Comparison of ENCODE assay signal across 8 cellular contexts in the genomic region with DNA sequence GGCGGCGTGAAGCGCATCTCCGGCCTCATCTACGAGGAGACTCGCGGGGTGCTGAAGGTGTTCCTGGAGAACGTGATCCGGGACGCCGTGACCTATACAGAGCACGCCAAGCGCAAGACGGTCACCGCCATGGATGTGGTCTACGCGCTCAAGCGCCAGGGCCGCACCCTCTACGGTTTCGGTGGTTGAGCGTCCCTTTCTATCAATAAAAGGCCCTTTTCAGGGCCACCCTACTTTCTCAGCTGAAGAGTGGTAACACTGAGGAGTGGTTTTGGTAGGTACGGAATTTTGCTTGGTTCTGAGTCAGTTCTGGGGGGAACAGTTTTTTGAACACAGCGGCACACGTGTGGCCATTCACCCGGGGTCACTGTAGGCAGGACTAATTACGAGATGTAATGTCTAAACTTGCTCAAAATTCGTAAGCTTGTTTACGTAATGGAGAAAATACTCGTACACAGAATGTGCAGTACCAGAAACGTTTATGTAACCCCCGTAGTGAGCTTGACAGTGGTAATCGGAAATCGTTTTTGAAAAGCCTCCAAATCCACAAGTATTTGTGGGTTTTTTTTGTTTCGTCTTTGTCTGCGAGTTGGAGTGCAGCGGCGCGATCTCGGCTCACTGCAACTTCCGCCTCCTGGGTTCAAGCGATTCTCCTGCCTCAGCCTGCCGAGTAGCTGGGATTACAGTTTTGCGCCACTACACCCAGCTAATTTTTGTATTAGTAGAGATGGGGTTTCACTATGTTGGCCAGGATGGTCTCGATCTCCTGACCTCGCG.
DNase-seq lines count a peak whose midpoint lies in the region; ATAC-seq, FAIRE-seq and TF ChIP-seq lines count a peak whose summit lies in the region.
"Not testable (repeated sequence)": the region's sequence is repeated elsewhere in the genome, so short reads cannot be mapped to it uniquely, and the experiment has no call there.

No MANE protein-coding gene starts in this region.

- peaks cover 18% of the 10 kb centered on the region for H3K4me1 ChIP-seq in Loucy (ENCODE audit: insufficient read depth, low read length, poor library complexity, severe bottlenecking)
- peaks cover 10% of the 10 kb centered on the region for H3K4me1 ChIP-seq in adipocyte (ENCODE audit: control insufficient read depth, insufficient read depth, low read length)
- H3K4me1 ChIP-seq in neuronal stem cell (ENCODE audit: control insufficient read depth in 2 of 2, insufficient read depth in 1 of 2, low read depth in 1 of 2, low read length in 2 of 2); aorta (ENCODE audit: control insufficient read depth in 1 of 2, insufficient read depth in 2 of 2, low read length in 2 of 2): not testable (repeated sequence)

- not testable (repeated sequence) for H2BK15ac ChIP-seq in neuronal stem cell (ENCODE audit: low read length)

- H3K4me3 ChIP-seq in Loucy (ENCODE audit: low read length, poor library complexity, severe bottlenecking) = peak overlapping the region; percentile 83
- peak overlapping the region; percentile 97 for H3K4me3 ChIP-seq in SK-N-MC
- peak overlapping the region; percentile 86 for H3K4me3 ChIP-seq in adipocyte (ENCODE audit: low read length)
- H3K4me3 ChIP-seq in neuronal stem cell (ENCODE audit: low read length in 2 of 2) = peak overlapping the region; percentile 50 to 93
- peak overlapping the region; percentile 47 for H3K4me3 ChIP-seq in aorta (ENCODE audit: low read length in 2 of 2)

- not testable (repeated sequence) for H3K27me3 ChIP-seq in Loucy (ENCODE audit: insufficient read depth, low read length, poor library complexity, severe bottlenecking); adipocyte (replicated peaks; ENCODE audit: control insufficient read depth, insufficient read depth, low read length); neuronal stem cell (ENCODE audit: control insufficient read depth in 3 of 3, insufficient read depth in 3 of 3, low read depth in 1 of 3, low read length in 3 of 3); aorta (ENCODE audit: control insufficient read depth in 1 of 2, insufficient read depth in 2 of 2, low read length in 1 of 2)

- not testable (repeated sequence) for DNase-seq in GM18507 (ENCODE audit: extremely low spot score, insufficient read length, low read depth); SK-N-MC (ENCODE audit: low read depth, low spot score); neuronal stem cell (ENCODE audit: low spot score); aorta
- DNase-seq in adipocyte (ENCODE audit: low read depth) = peak; percentile 76
- peak; percentile 60 for DNase-seq in Right ventricle myocardium inferior (ENCODE audit: missing footprints)

- not testable (repeated sequence) for H3K9me2 ChIP-seq in Loucy (replicated peaks; ENCODE audit: low read depth, low read length)

- H3K14ac ChIP-seq in neuronal stem cell (ENCODE audit: low read length) = not testable (repeated sequence)

- H3K27ac ChIP-seq in SK-N-MC (peak overlapping the region; percentile 96), neuronal stem cell (replicated peaks; ENCODE audit: low read length) (peak overlapping the region; percentile 88), aorta (ENCODE audit: low read depth in 1 of 2, low read length in 2 of 2) (peak overlapping the region; percentile 43 to 79)

- H3F3A ChIP-seq in Loucy (ENCODE audit: low read depth) = peaks cover 11% of the 10 kb centered on the region

- not testable (repeated sequence) for H3K79me1 ChIP-seq in neuronal stem cell (ENCODE audit: low read depth, low read length)

- not testable (repeated sequence) for TF ChIP-seq CTCF in Loucy (conservative IDR thresholded peaks at IDR 0.05; ENCODE audit: low read length)

- not testable (repeated sequence) for H3K9me3 ChIP-seq in Loucy (ENCODE audit: insufficient read depth, low read depth, low read length); SK-N-MC (ENCODE audit: low read depth, low read length); adipocyte (ENCODE audit: control insufficient read depth, low read length); neuronal stem cell (replicated peaks in 1 of 2; ENCODE audit: control insufficient read depth in 2 of 2, insufficient read depth in 1 of 2, low read depth in 1 of 2, low read length in 2 of 2); aorta (ENCODE audit: control insufficient read depth, low read length)

- FAIRE-seq in GM18507 (lab: Jason Lieb, UNC) = peak; percentile 49

- not testable (repeated sequence) for H3K4ac ChIP-seq in neuronal stem cell (ENCODE audit: low read length)

- not testable (repeated sequence) for H4K8ac ChIP-seq in neuronal stem cell (ENCODE audit: low read depth, low read length)

- H3K9ac ChIP-seq in Loucy (ENCODE audit: low read depth, low read length, poor library complexity, severe bottlenecking) = peak overlapping the region; percentile 96
- peak overlapping the region; percentile 93 for H3K9ac ChIP-seq in SK-N-MC (ENCODE audit: insufficient read length)
- H3K9ac ChIP-seq in adipocyte (ENCODE audit: low read length) = peak overlapping the region; percentile 85
- H3K9ac ChIP-seq in neuronal stem cell (ENCODE audit: low read depth, low read length, poor library complexity) = peak overlapping the region; percentile 77

- not testable (repeated sequence) for H2BK5ac ChIP-seq in neuronal stem cell (ENCODE audit: low read length)

- not testable (repeated sequence) for H3K36me3 ChIP-seq in Loucy (ENCODE audit: insufficient read depth, low read length); SK-N-MC (ENCODE audit: insufficient read depth, low read length); adipocyte (ENCODE audit: control insufficient read depth, insufficient read depth, low read length, severe bottlenecking); neuronal stem cell (replicated peaks in 1 of 2; ENCODE audit: control insufficient read depth in 2 of 2, insufficient read depth in 2 of 2, low read length in 2 of 2); aorta (ENCODE audit: control insufficient read depth in 1 of 2, insufficient read depth in 2 of 2, low read length in 1 of 2)

- H4K91ac ChIP-seq in neuronal stem cell (ENCODE audit: low read depth, low read length, poor library complexity) = not testable (repeated sequence)

- intact Hi-C loops in Right ventricle myocardium inferior (cut with DNase I) = loop anchor here (5.0 kb wide), 1 partner anchor 43 kb away; a partner anchor contains a TSS
- intact Hi-C loops in aorta (cut with DNase I) = not testable (repeated sequence)

- not testable (repeated sequence) for H4K20me1 ChIP-seq in Loucy (ENCODE audit: insufficient read depth, low read length, poor library complexity, severe bottlenecking)

- H3K18ac ChIP-seq in neuronal stem cell (ENCODE audit: low read length) = peak overlapping the region; percentile 64

- H3K4me2 ChIP-seq in Loucy (ENCODE audit: low read depth, low read length, poor library complexity, severe bottlenecking) (peak overlapping the region; percentile 81), neuronal stem cell (ENCODE audit: insufficient read depth, low read length, poor library complexity, severe bottlenecking) (peak overlapping the region; percentile 43)

- not testable (repeated sequence) for H3K23ac ChIP-seq in neuronal stem cell (ENCODE audit: low read depth, low read length, poor library complexity)

- not testable (repeated sequence) for H3K79me2 ChIP-seq in Loucy (ENCODE audit: insufficient read depth, low read length)

- not testable (repeated sequence) for H2AFZ ChIP-seq in Loucy (ENCODE audit: low read length); neuronal stem cell (ENCODE audit: low read length)

- H2AK5ac ChIP-seq in neuronal stem cell (ENCODE audit: low read depth, low read length) = not testable (repeated sequence)

- no CpG with 5 or more reads among the region's 47 CpGs for WGBS in neuronal stem cell (ENCODE audit: extremely low coverage in 2 of 2, insufficient read length in 2 of 2, insufficient replicate concordance in 1 of 2), 2 donors
- 4 to 6% methylated on average over 28 to 33 of the region's 47 CpGs for WGBS in aorta, 2 donors

- H2BK120ac ChIP-seq in neuronal stem cell (ENCODE audit: low read depth, low read length) = not testable (repeated sequence)

- not testable (repeated sequence) for H2BK12ac ChIP-seq in neuronal stem cell (ENCODE audit: low read length)

- ATAC-seq in HG02678 (IDR thresholded peaks at IDR 0.05; ENCODE audit: unreplicated experiment) (peak; percentile 75), Right ventricle myocardium inferior (peak; percentile 60), aorta (ENCODE audit: low FRiP score) (peak; percentile 84)

Comparison
In these comparisons a context has a peak if more than half of its experiments do, and no peak if none do; other contexts are left out.
1. H3K4me3 ChIP-seq: peak in every context shown above with its lines; median percentile 97 in SK-N-MC; 86 in adipocyte; 83 in Loucy; 72 in neuronal stem cell; 47 in aorta.